Comparison of ENCODE assay signal across 8 cellular contexts in genomic region chr1:113452921-113453770, GRCh38.
A peak's percentile ranks its signal among the peaks of the same experiment; 100 is the strongest.
DNase-seq lines count a peak whose midpoint lies in the region; ATAC-seq and TF ChIP-seq lines count a peak whose summit lies in the region.

No MANE protein-coding gene starts in this region.

- H3K9me3 Mint-ChIP-seq in brain, result peaks cover 18 to 49% (median 25%) of the 10 kb centered on the region in 5 experiments

- peaks cover 8% of the 10 kb centered on the region for H3K4me1 Mint-ChIP-seq in brain

- no peak overlapping the region for H3K4me3 Mint-ChIP-seq in brain

- peak; percentile 49 to 65 for TF ChIP-seq CTCF in brain (conservative IDR thresholded peaks at IDR 0.05)

- intact Hi-C loops in left colon (cut with DNase I, micrococcal nuclease), result no loop called here

- peaks cover 45% of the 10 kb centered on the region for H3K36me3 Mint-ChIP-seq in brain

- H3K27me3 Mint-ChIP-seq in brain, result no peaks in the 10 kb centered on the region

- ATAC-seq in left colon (peak; percentile 79), HG03457 (IDR thresholded peaks at IDR 0.05; ENCODE audit: unreplicated experiment) (no peak)

- no peak overlapping the region for H3K27ac Mint-ChIP-seq in brain

- peak in 2 of 3 experiments; percentile 0 for DNase-seq in stimulated activated CD4-positive, alpha-beta T cell treated with anti-CD3 and anti-CD28 coated beads, TNF-alpha, amount 100 ng/mL, for 24 hours (ENCODE audit: low read depth in 3 of 3)
- no peak for DNase-seq in stimulated activated CD4-positive, alpha-beta T cell treated with anti-CD3 and anti-CD28 coated beads, Interleukin-4, amount 100 ng/mL, for 1 hour
- peak; percentile 30 for DNase-seq in NCI-H2196 treated with DMSO at 0.1 percent for 48 hours (lab: John Stamatoyannopoulos, UW; ENCODE audit: unreplicated experiment)
- DNase-seq in left colon, result no peak
- no peak for DNase-seq in NK-92 (lab: John Stamatoyannopoulos, UW; ENCODE audit: unreplicated experiment)
- DNase-seq in activated T-cell treated with anti-CD3 and anti-CD28 coated beads for 4 hours, result no peak

Comparison
In these comparisons a context has a peak if more than half of its experiments do, and no peak if none do; other contexts are left out.
1. DNase-seq: peak in stimulated activated CD4-positive, alpha-beta T cell treated with anti-CD3 and anti-CD28 coated beads, TNF-alpha, amount 100 ng/mL, for 24 hours (2 of 3) and NCI-H2196 treated with DMSO at 0.1 percent for 48 hours (single experiment); none in stimulated activated CD4-positive, alpha-beta T cell treated with anti-CD3 and anti-CD28 coated beads, Interleukin-4, amount 100 ng/mL, for 1 hour (single experiment), left colon (0 of 2), NK-92 (single experiment) and activated T-cell treated with anti-CD3 and anti-CD28 coated beads for 4 hours (single experiment).